ENCODE assay signal across 33 cellular contexts in the genomic region with DNA sequence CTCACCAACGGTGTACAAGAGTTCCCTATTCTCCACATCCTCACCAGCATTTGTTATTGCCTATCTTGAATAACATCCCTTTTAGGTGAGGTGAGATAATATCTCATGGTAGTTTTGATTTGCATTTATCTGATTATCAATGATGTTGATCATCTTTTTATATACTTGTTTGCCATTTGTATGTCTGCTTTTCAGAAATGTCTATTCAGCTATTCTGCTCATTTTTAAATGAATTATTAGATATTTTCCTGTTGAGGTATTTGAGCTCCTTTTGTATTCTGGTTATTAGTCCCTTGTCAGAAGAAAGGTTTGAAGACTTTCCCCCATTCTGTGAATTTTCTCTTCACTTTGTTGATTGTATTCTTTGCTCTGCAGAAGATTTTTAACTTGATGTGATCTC.
"Had no signal": no experiment of that assay in that cellular context is flagged by ENCODE, and none has a peak within 500 bp of the region (broad histone marks: within the 10 kb centered on the region; RNA-seq: fewer than 3 reads in every experiment).

No MANE protein-coding gene starts in this region.

- ATAC-seq: activated CD8-positive, alpha-beta T cell treated with anti-CD3 and anti-CD28 coated beads for 36 hours; activated naive CD4-positive, alpha-beta T cell treated with anti-CD3 and anti-CD28 coated beads, Interleukin-2, amount 50 U/mL, for 72 hours; activated T-helper 17 cell treated with anti-CD3 and anti-CD28 coated beads, Interleukin-2, amount 50 U/mL, for 72 hours; body of pancreas had no signal

- H3K4me1 ChIP-seq: adrenal gland, body of pancreas, breast epithelium had no signal

- H3K9me3 ChIP-seq: adrenal gland, body of pancreas, breast epithelium had no signal

- FAIRE-seq: astrocyte, TTC549 had no signal

- DNase-seq: activated B cell treated with CpG ODN at 0.5 μM for 24 hours; activated CD4-positive, alpha-beta memory T cell treated with anti-CD3 and anti-CD28 coated beads for 36 hours; activated CD4-positive, alpha-beta T cell treated with anti-CD3 and anti-CD28 coated beads for 4 hours; activated CD4-positive, alpha-beta T cell treated with anti-CD3 and anti-CD28 coated beads, Interleukin-2, amount 10 ng/mL, durations not matched to agents 24 days and 14 days; activated CD4-positive, alpha-beta T cell treated with anti-CD3 and anti-CD28 coated beads, Interleukin-2, amount 50 U/mL, for 1 hour; activated CD4-positive, alpha-beta T cell treated with anti-CD3 and anti-CD28 coated beads, Interleukin-2, amount 50 U/mL, for 4 hours; activated CD4-positive, CD25-positive, alpha-beta regulatory T cell treated with anti-CD3 and anti-CD28 coated beads, Interleukin-2, amount 50 U/mL, for 72 hours; activated CD8-positive, alpha-beta memory T cell treated with anti-CD3 and anti-CD28 coated beads, Interleukin-2, amount 50 U/mL, for 4 hours; activated CD8-positive, alpha-beta T cell treated with anti-CD3 and anti-CD28 coated beads for 36 hours; activated effector memory CD4-positive, alpha-beta T cell treated with anti-CD3 and anti-CD28 coated beads, Interleukin-2, amount 50 U/mL, for 16 hours; activated gamma-delta T cell treated with Interleukin-2 at 50 U/mL for 16 hours; activated naive CD4-positive, alpha-beta T cell; activated naive CD4-positive, alpha-beta T cell treated with anti-CD3 and anti-CD28 coated beads for 36 hours; activated naive CD4-positive, alpha-beta T cell treated with anti-CD3 and anti-CD28 coated beads, Interleukin-2, amount 50 U/mL, for 16 hours; activated naive CD8-positive, alpha-beta T cell treated with anti-CD3 and anti-CD28 coated beads for 36 hours; activated T-cell treated with anti-CD3 and anti-CD28 coated beads for 4 hours; activated T-cell treated with anti-CD3 and anti-CD28 coated beads, Interleukin-2, amount 50 U/mL, for 24 hours; activated T-cell treated with anti-CD3 and anti-CD28 coated beads, Interleukin-2, amount 50 U/mL, for 48 hours; adrenal gland; amniotic stem cell; aorta; body of pancreas; brain microvascular endothelial cell; central memory CD4-positive, alpha-beta T cell; T-helper 1 cell; T-helper 2 cell; T-helper 9 cell had no signal

- H3K27me3 ChIP-seq: adrenal gland, body of pancreas, brain microvascular endothelial cell, breast epithelium had no signal

- H3K27ac ChIP-seq: adrenal gland, body of pancreas, brain microvascular endothelial cell, breast epithelium, VCaP had no signal

- H3K4me3 ChIP-seq: adrenal gland, body of pancreas, breast epithelium had no signal

- H3K36me3 ChIP-seq: adrenal gland, brain microvascular endothelial cell, breast epithelium had no signal
